Comparison of ENCODE assay signal across 17 cellular contexts in the genomic region with DNA sequence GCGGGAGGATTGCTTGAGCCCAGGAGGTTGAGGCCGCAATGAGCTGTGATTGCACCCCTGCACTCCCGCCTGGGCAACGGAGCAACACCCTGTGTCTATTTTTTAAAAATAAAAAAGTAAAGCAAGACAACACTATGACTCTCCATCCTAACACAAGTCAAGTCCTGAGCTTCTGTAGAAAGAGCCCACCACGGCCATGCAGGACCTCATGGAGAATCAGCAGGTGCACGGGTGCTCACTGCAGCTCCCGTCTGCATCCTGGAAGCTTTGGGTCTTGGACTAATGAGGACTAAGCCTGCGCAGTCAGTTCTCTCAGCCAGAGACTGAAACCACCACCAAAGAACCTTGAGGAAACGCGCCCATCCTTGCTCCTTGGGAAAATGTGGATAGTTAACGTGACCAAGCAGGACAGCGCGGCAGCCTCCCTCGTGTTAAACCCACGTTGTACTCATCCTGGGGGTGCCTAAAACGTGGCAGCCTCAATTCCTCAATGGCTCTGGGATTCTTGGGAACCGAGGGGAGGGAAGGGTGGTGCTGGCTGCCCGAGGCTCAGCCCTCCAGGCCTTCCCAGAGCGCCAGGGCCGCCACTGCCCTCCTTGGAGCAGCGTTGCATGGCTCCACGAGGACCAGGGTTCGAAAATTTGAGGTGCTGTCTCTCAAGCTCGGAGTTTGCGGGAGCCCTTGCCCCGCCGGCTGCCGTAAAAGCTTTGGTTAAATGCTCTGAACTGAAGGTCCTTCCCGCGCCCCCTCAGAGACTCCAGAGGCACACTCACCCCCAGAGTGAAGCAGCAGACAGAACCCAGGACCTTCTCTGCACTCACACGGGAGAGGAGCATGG. TPM values are rescaled to one million over a fixed set of nuclear protein-coding genes. Genes with fewer than 3 reads are reported as not detected.
DNase-seq lines count a peak whose midpoint lies in the region; ATAC-seq and TF ChIP-seq lines count a peak whose summit lies in the region.
"Had no signal": no experiment of that assay in that cellular context is flagged by ENCODE, and none has a peak within 500 bp of the region (broad histone marks: within the 10 kb centered on the region; RNA-seq: fewer than 3 reads in every experiment).

No MANE protein-coding gene starts in this region.

- H3K4me1 ChIP-seq in left ventricle myocardium inferior: peaks cover 15% of the 10 kb centered on the region
- H3K4me1 ChIP-seq in right atrium auricular region: no peaks in the 10 kb centered on the region
- no peaks in the 10 kb centered on the region for H3K4me1 ChIP-seq in trophoblast cell (ENCODE audit: control insufficient read depth in 1 of 2, insufficient read depth in 2 of 2, low read length in 2 of 2)

- H3K27ac ChIP-seq in left ventricle myocardium inferior (replicated peaks) (no peak overlapping the region), right atrium auricular region (no peak overlapping the region), cingulate gyrus (ENCODE audit: low read depth, low read length) (peak overlapping the region; percentile 81), temporal lobe (ENCODE audit: low read depth, low read length) (peak overlapping the region; percentile 54), trophoblast cell (ENCODE audit: low read depth, low read length) (no peak overlapping the region)
- H3K27ac ChIP-seq: 22Rv1 had no signal

- H3K14ac ChIP-seq in trophoblast cell (ENCODE audit: low read length): no peak overlapping the region

- no peak for ATAC-seq in GM19455 (IDR thresholded peaks at IDR 0.05; ENCODE audit: unreplicated experiment)
- ATAC-seq: CD8-positive, alpha-beta T cell had no signal

- H4K91ac ChIP-seq in trophoblast cell (ENCODE audit: low read depth, low read length): no peak overlapping the region

- peak; percentile 5 for DNase-seq in left ventricle myocardium inferior
- DNase-seq in right atrium auricular region (ENCODE audit: low spot score): no peak
- peak; percentile 70 for DNase-seq in posterior vena cava (ENCODE audit: low spot score)
- no peak for DNase-seq in trophoblast cell
- DNase-seq in medulla oblongata (ENCODE audit: extremely low spot score): no peak
- DNase-seq: CD8-positive, alpha-beta T cell; COR-L47; DMS153; DMS79 treated with DMSO at 0.1 percent for 48 hours; EL; HCEC 1CT; HFFc6 had no signal

- H3K4me3 ChIP-seq in left ventricle myocardium inferior (no peak overlapping the region), right atrium auricular region (no peak overlapping the region), trophoblast cell (ENCODE audit: low read depth, low read length) (no peak overlapping the region)

- H3K9me3 ChIP-seq in left ventricle myocardium inferior (replicated peaks): no peaks in the 10 kb centered on the region
- H3K9me3 ChIP-seq in right atrium auricular region: no peaks in the 10 kb centered on the region
- H3K9me3 ChIP-seq in trophoblast cell (ENCODE audit: insufficient read depth, low read depth, low read length): peaks cover 3% of the 10 kb centered on the region

- H3K36me3 ChIP-seq in left ventricle myocardium inferior: no peaks in the 10 kb centered on the region
- no peaks in the 10 kb centered on the region for H3K36me3 ChIP-seq in right atrium auricular region
- no peaks in the 10 kb centered on the region for H3K36me3 ChIP-seq in trophoblast cell (ENCODE audit: control insufficient read depth in 1 of 2, insufficient read depth in 2 of 2, low read length in 2 of 2)

- no peak overlapping the region for H3K23ac ChIP-seq in trophoblast cell (ENCODE audit: low read length)

- intact Hi-C loops in left ventricle myocardium inferior (cut with micrococcal nuclease): no loop called here
- intact Hi-C loops in posterior vena cava (cut with DNase I): no loop called here

- H4K12ac ChIP-seq in trophoblast cell (ENCODE audit: low read depth, low read length): no peak overlapping the region

- no peak overlapping the region for H2AK5ac ChIP-seq in trophoblast cell (ENCODE audit: low read length)

- no peak for TF ChIP-seq CTCF in left ventricle myocardium inferior (IDR thresholded peaks at IDR 0.05; ENCODE audit: borderline replicate concordance)
- TF ChIP-seq CTCF in right atrium auricular region (IDR thresholded peaks at IDR 0.05): no peak

- no peak overlapping the region for H2BK12ac ChIP-seq in trophoblast cell (ENCODE audit: low read length)

- H3K79me2 ChIP-seq in trophoblast cell (ENCODE audit: control insufficient read depth, insufficient read depth, low read length, poor library complexity): no peaks in the 10 kb centered on the region

- no peak overlapping the region for H3K4ac ChIP-seq in trophoblast cell (ENCODE audit: low read depth, low read length)

- no peak overlapping the region for H3K18ac ChIP-seq in trophoblast cell (ENCODE audit: low read length)

- no peak overlapping the region for H2AFZ ChIP-seq in trophoblast cell (ENCODE audit: insufficient read depth, low read length, poor library complexity)

- no peak overlapping the region for H3K4me2 ChIP-seq in trophoblast cell (ENCODE audit: low read length)

- H3K9ac ChIP-seq in trophoblast cell (ENCODE audit: low read length): no peak overlapping the region

- no peak overlapping the region for H2BK5ac ChIP-seq in trophoblast cell (ENCODE audit: low read depth, low read length, poor library complexity)

- no peaks in the 10 kb centered on the region for H3K79me1 ChIP-seq in trophoblast cell (ENCODE audit: low read length)

- WGBS in trophoblast cell (ENCODE audit: extremely low coverage, insufficient coverage, insufficient read length): no CpG with 5 or more reads among the region's 31 CpGs

- H4K8ac ChIP-seq in trophoblast cell (ENCODE audit: low read depth, low read length): no peak overlapping the region

- no peak overlapping the region for H2BK120ac ChIP-seq in trophoblast cell (ENCODE audit: insufficient read depth, low read length, poor library complexity)

- H3K27me3 ChIP-seq in left ventricle myocardium inferior (ENCODE audit: low read depth): no peaks in the 10 kb centered on the region
- no peaks in the 10 kb centered on the region for H3K27me3 ChIP-seq in right atrium auricular region
- no peaks in the 10 kb centered on the region for H3K27me3 ChIP-seq in trophoblast cell (ENCODE audit: insufficient read depth, low read length)

RNA-seq across cellular contexts. Expression of gene DLL1, which starts 29.0 kb away (rescaled TPM):
- total RNA-seq in left ventricle myocardium inferior (11.7 TPM), right atrium auricular region (10 to 100 TPM; 11.2 to 22.0 TPM), posterior vena cava (10 to 100 TPM in 1 of 2 donors, 1 to 10 TPM in 1; 9.6 to 14.1 TPM), temporal lobe (9.1 TPM)
- 5.2 and 5.8 TPM in 2 replicates for polyA plus RNA-seq in trophoblast cell (2013)
- polyA plus RNA-seq: CD14-positive monocyte had no signal

RNA-seq across cellular contexts. Expression of gene FAM120B, which starts 44.7 kb away (rescaled TPM):
- total RNA-seq in left ventricle myocardium inferior: 20.1 TPM
- total RNA-seq in right atrium auricular region: 10 to 100 TPM; 14.7 to 18.6 TPM
- total RNA-seq in posterior vena cava: 10 to 100 TPM; 18.7 to 25.3 TPM
- 36.4 TPM for total RNA-seq in temporal lobe
- 17.9 and 18.0 TPM in 2 replicates for polyA plus RNA-seq in trophoblast cell (2013)

Comparison
In these comparisons a context has a peak if more than half of its experiments do, and no peak if none do; other contexts are left out.
1. DNase-seq: peak in left ventricle myocardium inferior (single experiment) and posterior vena cava (single experiment); none in right atrium auricular region (single experiment), trophoblast cell (0 of 2) and medulla oblongata (single experiment).
2. H3K27ac ChIP-seq: peak in cingulate gyrus (single experiment) and temporal lobe (single experiment); none in left ventricle myocardium inferior (single experiment), right atrium auricular region (0 of 2) and trophoblast cell (single experiment).